ENCODE assay signal across 20 cellular contexts in genomic region chr19:28971011-28971410, GRCh38.
"Had no signal": no experiment of that assay in that cellular context is flagged by ENCODE, and none has a peak within 500 bp of the region (broad histone marks: within the 10 kb centered on the region; RNA-seq: fewer than 3 reads in every experiment).

No MANE protein-coding gene starts in this region.

- ATAC-seq: activated CD8-positive, alpha-beta memory T cell treated with anti-CD3 and anti-CD28 coated beads, Interleukin-2, amount 10 ng/mL, durations not matched to agents 7 days and 5 days; activated T-helper 17 cell treated with anti-CD3 and anti-CD28 coated beads, Interleukin-2, amount 50 U/mL, for 72 hours; mucosa of descending colon; naive thymus-derived CD8-positive, alpha-beta T cell; stimulated activated naive B cell treated with anti-CD40 and anti-IgM and Interleukin-4, amounts not matched to agents 10 μg/mL and 1 μg/mL and 100 μg/mL, for 72 hours had no signal

- H3K27me3 ChIP-seq: brain microvascular endothelial cell, neutrophil, spleen had no signal

- H3K4me3 ChIP-seq: mucosa of descending colon, sigmoid colon, spleen had no signal

- H3K27ac ChIP-seq: brain microvascular endothelial cell, neutrophil, sigmoid colon, spleen had no signal

- DNase-seq: activated CD4-positive, alpha-beta memory T cell treated with anti-CD3 and anti-CD28 coated beads, Interleukin-2, amount 10 ng/mL, durations not matched to agents 7 days and 5 days; activated CD4-positive, alpha-beta T cell treated with anti-CD3 and anti-CD28 coated beads for 48 hours; activated CD4-positive, CD25-positive, alpha-beta regulatory T cell; activated CD8-positive, alpha-beta memory T cell treated with anti-CD3 and anti-CD28 coated beads, Interleukin-2, amount 10 ng/mL, durations not matched to agents 7 days and 5 days; activated naive CD4-positive, alpha-beta T cell; activated naive CD8-positive, alpha-beta T cell treated with anti-CD3 and anti-CD28 coated beads for 36 hours; anterior cingulate cortex; brain microvascular endothelial cell; cortex of kidney; mesenchymal stem cell; mucosa of descending colon; naive thymus-derived CD8-positive, alpha-beta T cell; sigmoid colon; spleen; stimulated activated naive B cell treated with anti-CD40 and anti-IgM and Interleukin-4, amounts not matched to agents 10 μg/mL and 1 μg/mL and 100 μg/mL, for 72 hours; T-helper 1 cell; T-helper 9 cell had no signal

- H3K9me3 Mint-ChIP-seq: activated CD4-positive, alpha-beta memory T cell treated with anti-CD3 and anti-CD28 coated beads, Interleukin-2, amount 10 ng/mL, durations not matched to agents 7 days and 5 days; activated naive CD8-positive, alpha-beta T cell treated with anti-CD3 and anti-CD28 coated beads for 36 hours; activated T-helper 17 cell treated with anti-CD3 and anti-CD28 coated beads, Interleukin-2, amount 50 U/mL, for 72 hours; central memory CD8-positive, alpha-beta T cell; naive thymus-derived CD8-positive, alpha-beta T cell had no signal

- H3K27me3 Mint-ChIP-seq: activated CD4-positive, alpha-beta memory T cell treated with anti-CD3 and anti-CD28 coated beads, Interleukin-2, amount 10 ng/mL, durations not matched to agents 7 days and 5 days; activated CD8-positive, alpha-beta memory T cell treated with anti-CD3 and anti-CD28 coated beads, Interleukin-2, amount 10 ng/mL, durations not matched to agents 7 days and 5 days; activated naive CD8-positive, alpha-beta T cell treated with anti-CD3 and anti-CD28 coated beads for 36 hours; stimulated activated naive B cell treated with anti-CD40 and anti-IgM and Interleukin-4, amounts not matched to agents 10 μg/mL and 1 μg/mL and 100 μg/mL, for 72 hours had no signal

- H3K4me3 Mint-ChIP-seq: activated CD4-positive, alpha-beta memory T cell treated with anti-CD3 and anti-CD28 coated beads, Interleukin-2, amount 10 ng/mL, durations not matched to agents 7 days and 5 days; activated CD8-positive, alpha-beta memory T cell treated with anti-CD3 and anti-CD28 coated beads, Interleukin-2, amount 10 ng/mL, durations not matched to agents 7 days and 5 days; activated naive CD8-positive, alpha-beta T cell treated with anti-CD3 and anti-CD28 coated beads for 36 hours; activated T-helper 17 cell treated with anti-CD3 and anti-CD28 coated beads, Interleukin-2, amount 50 U/mL, for 72 hours; central memory CD8-positive, alpha-beta T cell; naive thymus-derived CD8-positive, alpha-beta T cell; stimulated activated naive B cell treated with anti-CD40 and anti-IgM and Interleukin-4, amounts not matched to agents 10 μg/mL and 1 μg/mL and 100 μg/mL, for 72 hours had no signal

- H3K9me3 ChIP-seq: mucosa of descending colon, neutrophil, sigmoid colon, spleen had no signal

- H3K4me1 Mint-ChIP-seq: activated CD4-positive, alpha-beta memory T cell treated with anti-CD3 and anti-CD28 coated beads, Interleukin-2, amount 10 ng/mL, durations not matched to agents 7 days and 5 days; activated CD8-positive, alpha-beta memory T cell treated with anti-CD3 and anti-CD28 coated beads, Interleukin-2, amount 10 ng/mL, durations not matched to agents 7 days and 5 days; activated naive CD8-positive, alpha-beta T cell treated with anti-CD3 and anti-CD28 coated beads for 36 hours; activated T-helper 17 cell treated with anti-CD3 and anti-CD28 coated beads, Interleukin-2, amount 50 U/mL, for 72 hours; central memory CD8-positive, alpha-beta T cell; naive thymus-derived CD8-positive, alpha-beta T cell; stimulated activated naive B cell treated with anti-CD40 and anti-IgM and Interleukin-4, amounts not matched to agents 10 μg/mL and 1 μg/mL and 100 μg/mL, for 72 hours had no signal

- H3K36me3 Mint-ChIP-seq: activated CD8-positive, alpha-beta memory T cell treated with anti-CD3 and anti-CD28 coated beads, Interleukin-2, amount 10 ng/mL, durations not matched to agents 7 days and 5 days; activated naive CD8-positive, alpha-beta T cell treated with anti-CD3 and anti-CD28 coated beads for 36 hours; naive thymus-derived CD8-positive, alpha-beta T cell; stimulated activated naive B cell treated with anti-CD40 and anti-IgM and Interleukin-4, amounts not matched to agents 10 μg/mL and 1 μg/mL and 100 μg/mL, for 72 hours had no signal

- H3K36me3 ChIP-seq: brain microvascular endothelial cell, sigmoid colon, spleen had no signal

- H3K27ac Mint-ChIP-seq: activated CD4-positive, alpha-beta memory T cell treated with anti-CD3 and anti-CD28 coated beads, Interleukin-2, amount 10 ng/mL, durations not matched to agents 7 days and 5 days; activated CD8-positive, alpha-beta memory T cell treated with anti-CD3 and anti-CD28 coated beads, Interleukin-2, amount 10 ng/mL, durations not matched to agents 7 days and 5 days; activated naive CD8-positive, alpha-beta T cell treated with anti-CD3 and anti-CD28 coated beads for 36 hours; activated T-helper 17 cell treated with anti-CD3 and anti-CD28 coated beads, Interleukin-2, amount 50 U/mL, for 72 hours; naive thymus-derived CD8-positive, alpha-beta T cell; stimulated activated naive B cell treated with anti-CD40 and anti-IgM and Interleukin-4, amounts not matched to agents 10 μg/mL and 1 μg/mL and 100 μg/mL, for 72 hours had no signal
